21 cellular contexts compared by ENCODE assay signal in genomic region chr1:145740269-145740668, GRCh38. TPM values are rescaled to one million over a fixed set of nuclear protein-coding genes. Genes with fewer than 3 reads are reported as not detected.
A peak's percentile ranks its signal among the peaks of the same experiment; 100 is the strongest.
DNase-seq lines count a peak whose midpoint lies in the region; ATAC-seq and TF ChIP-seq lines count a peak whose summit lies in the region.
"Had no signal": no experiment of that assay in that cellular context is flagged by ENCODE, and none has a peak within 500 bp of the region (broad histone marks: within the 10 kb centered on the region; RNA-seq: fewer than 3 reads in every experiment).

No MANE protein-coding gene starts in this region.

- ATAC-seq in natural killer cell (no peak), HG03196 (IDR thresholded peaks at IDR 0.05; ENCODE audit: unreplicated experiment) (no peak)
- ATAC-seq in natural killer cell treated with Interleukin-12 subunit alpha and Interleukin-12 subunit beta and Interleukin-15 and Interleukin-18, amount 100 ng/mL, for 72 hours: no peak
- ATAC-seq: right lobe of liver had no signal

- no peak overlapping the region for H3K4me3 ChIP-seq in fibroblast of the aortic adventitia (ENCODE audit: low read depth, low read length)
- H3K4me3 ChIP-seq: gastrocnemius medialis, right lobe of liver, transverse colon had no signal

- no peak for DNase-seq in natural killer cell
- DNase-seq in natural killer cell treated with Interleukin-12 subunit alpha and Interleukin-12 subunit beta and Interleukin-15 and Interleukin-18, amount 100 ng/mL, for 72 hours (ENCODE audit: low spot score): no peak
- DNase-seq in amniotic epithelial cell (ENCODE audit: low read depth): peak; percentile 85
- DNase-seq in fibroblast of the aortic adventitia (ENCODE audit: low read depth): peak; percentile 86
- DNase-seq in stimulated activated naive CD4-positive, alpha-beta T cell treated with Interleukin-2 at 50 U/mL for 16 hours (lab: John Stamatoyannopoulos, UW): no peak
- DNase-seq in CD1c-positive myeloid dendritic cell (ENCODE audit: extremely low spot score): no peak
- DNase-seq in effector CD8-positive, alpha-beta T cell (lab: John Stamatoyannopoulos, UW): no peak
- DNase-seq: activated naive CD4-positive, alpha-beta T cell; effector memory CD4-positive, alpha-beta T cell; gastrocnemius medialis; KBM-7; mesendoderm; NCI-H1105 treated with DMSO at 0.1 percent for 48 hours; NK-92 treated with Interleukin-12 subunit alpha and Interleukin-12 subunit beta, amount 100 ng/mL, for 24 hours; right lobe of liver; stimulated activated CD4-positive, alpha-beta T cell treated with anti-CD3 and anti-CD28 coated beads, Interleukin-2, amount 100 ng/mL, for 48 hours; stimulated activated CD8-positive, alpha-beta memory T cell treated with anti-CD3 and anti-CD28 coated beads, Interleukin-4, amount 100 ng/mL, for 48 hours; transverse colon had no signal

- no peaks in the 10 kb centered on the region for H3K27me3 Mint-ChIP-seq in natural killer cell (ENCODE audit: low read depth in 2 of 2)
- no peaks in the 10 kb centered on the region for H3K27me3 Mint-ChIP-seq in natural killer cell treated with Interleukin-12 subunit alpha and Interleukin-12 subunit beta and Interleukin-15 and Interleukin-18, amount 100 ng/mL, for 72 hours

- intact Hi-C loops in natural killer cell (cut with micrococcal nuclease): no loop called here

- no peaks in the 10 kb centered on the region for H3K36me3 Mint-ChIP-seq in natural killer cell
- H3K36me3 Mint-ChIP-seq in natural killer cell treated with Interleukin-12 subunit alpha and Interleukin-12 subunit beta and Interleukin-15 and Interleukin-18, amount 100 ng/mL, for 72 hours: peaks cover 10% of the 10 kb centered on the region

- H3K4me1 Mint-ChIP-seq in natural killer cell: peaks cover 0 to 6% of the 10 kb centered on the region in 2 donors
- peaks cover 9 to 29% of the 10 kb centered on the region in 2 donors for H3K4me1 Mint-ChIP-seq in natural killer cell treated with Interleukin-12 subunit alpha and Interleukin-12 subunit beta and Interleukin-15 and Interleukin-18, amount 100 ng/mL, for 72 hours (ENCODE audit: low read depth in 2 of 2)
- H3K4me1 Mint-ChIP-seq: neural crest cell had no signal

- H3K9me3 Mint-ChIP-seq in natural killer cell: no peaks in the 10 kb centered on the region
- H3K9me3 Mint-ChIP-seq in natural killer cell treated with Interleukin-12 subunit alpha and Interleukin-12 subunit beta and Interleukin-15 and Interleukin-18, amount 100 ng/mL, for 72 hours: no peaks in the 10 kb centered on the region
- H3K9me3 Mint-ChIP-seq: neural crest cell; T-helper 1 cell treated with Interleukin-12 subunit alpha and Interleukin-12 subunit beta and Interleukin-4 antibody, amounts not matched to agents 30 μg/mL and 1 μg/mL, for 36 hours had no signal

- no peak overlapping the region for H3K4me3 Mint-ChIP-seq in natural killer cell
- H3K4me3 Mint-ChIP-seq in natural killer cell treated with Interleukin-12 subunit alpha and Interleukin-12 subunit beta and Interleukin-15 and Interleukin-18, amount 100 ng/mL, for 72 hours: no peak overlapping the region
- H3K4me3 Mint-ChIP-seq: neural crest cell; T-helper 1 cell treated with Interleukin-12 subunit alpha and Interleukin-12 subunit beta and Interleukin-4 antibody, amounts not matched to agents 30 μg/mL and 1 μg/mL, for 36 hours had no signal

- peak overlapping the region; percentile 35 to 70 for H3K27ac Mint-ChIP-seq in natural killer cell
- no peak overlapping the region for H3K27ac Mint-ChIP-seq in natural killer cell treated with Interleukin-12 subunit alpha and Interleukin-12 subunit beta and Interleukin-15 and Interleukin-18, amount 100 ng/mL, for 72 hours
- H3K27ac Mint-ChIP-seq: T-helper 1 cell treated with Interleukin-12 subunit alpha and Interleukin-12 subunit beta and Interleukin-4 antibody, amounts not matched to agents 30 μg/mL and 1 μg/mL, for 36 hours had no signal

- TF ChIP-seq CTCF in natural killer cell (IDR thresholded peaks at IDR 0.05) (no peak), fibroblast of the aortic adventitia (IDR thresholded peaks at IDR 0.05; ENCODE audit: insufficient read depth, low read length) (no peak)

RNA-seq across cellular contexts. Expression of gene CD160, which starts 21.0 kb away (rescaled TPM):
- 100 to 1,000 TPM in 1 of 3 donors, 10 to 100 TPM in 2; 77.7 to 150 (median 83.4) TPM for total RNA-seq in natural killer cell
- total RNA-seq in natural killer cell treated with Interleukin-12 subunit alpha and Interleukin-12 subunit beta and Interleukin-15 and Interleukin-18, amount 100 ng/mL, for 72 hours: under 1 TPM; 0.31 to 0.33 TPM
- not detected in 2 replicates for total RNA-seq in fibroblast of the aortic adventitia (ENCODE audit: low replicate concordance)
- total RNA-seq: gastrocnemius medialis, neural crest cell had no signal

RNA-seq across cellular contexts. Expression of gene PDZK1, which starts 33.1 kb away (rescaled TPM):
- total RNA-seq in natural killer cell (1 to 10 TPM in 2 of 3 donors, under 1 TPM in 1; 0.96 to 2.9 (median 1.4) TPM), fibroblast of the aortic adventitia (ENCODE audit: low replicate concordance) (0.54 TPM in 1 of 2 replicates, not detected in the other)
- under 1 TPM; 0.31 to 0.98 TPM for total RNA-seq in natural killer cell treated with Interleukin-12 subunit alpha and Interleukin-12 subunit beta and Interleukin-15 and Interleukin-18, amount 100 ng/mL, for 72 hours

Comparison
In these comparisons a context has a peak if more than half of its experiments do, and no peak if none do; other contexts are left out.
1. H3K27ac Mint-ChIP-seq: peak in natural killer cell (2 of 2); none in natural killer cell treated with Interleukin-12 subunit alpha and Interleukin-12 subunit beta and Interleukin-15 and Interleukin-18, amount 100 ng/mL, for 72 hours (0 of 2).
2. RNA of gene CD160, which starts 21.0 kb away (total RNA-seq): 77.7 to 150 TPM in natural killer cell; 0.31 to 0.33 TPM in natural killer cell treated with Interleukin-12 subunit alpha and Interleukin-12 subunit beta and Interleukin-15 and Interleukin-18, amount 100 ng/mL, for 72 hours and not detected in fibroblast of the aortic adventitia; every median in the first group is over 10 times any median in the second.
3. DNase-seq: peak in amniotic epithelial cell (single experiment) and fibroblast of the aortic adventitia (single experiment); none in natural killer cell (single experiment), natural killer cell treated with Interleukin-12 subunit alpha and Interleukin-12 subunit beta and Interleukin-15 and Interleukin-18, amount 100 ng/mL, for 72 hours (single experiment), stimulated activated naive CD4-positive, alpha-beta T cell treated with Interleukin-2 at 50 U/mL for 16 hours (single experiment), CD1c-positive myeloid dendritic cell (single experiment) and effector CD8-positive, alpha-beta T cell (single experiment).